ENCODE assay signal across 1 cellular context in genomic region chr18:49640741-49641140, GRCh38.
TF ChIP-seq lines count a peak whose summit lies in the region.

No MANE protein-coding gene starts in this region.

TF ChIP-seq in liver, 16 proteins besides CTCF, POLR2A, EP300 and RAD21 (continued from another document):
- TF ChIP-seq REST (IDR thresholded peaks at IDR 0.05) (no peak), SP1 (IDR thresholded peaks at IDR 0.05) (no peak), FOXA2 (IDR thresholded peaks at IDR 0.05) (no peak), ATF3 (IDR thresholded peaks at IDR 0.05) (no peak), TAF1 (conservative IDR thresholded peaks at IDR 0.05) (no peak), YY1 (IDR thresholded peaks at IDR 0.05) (no peak), NR2F2 (IDR thresholded peaks at IDR 0.05) (no peak), FOXA1 (IDR thresholded peaks at IDR 0.05) (no peak), HNF4A (conservative IDR thresholded peaks at IDR 0.05) (no peak), RXRA (IDR thresholded peaks at IDR 0.05) (no peak), JUND (IDR thresholded peaks at IDR 0.05) (no peak), EGR1 (IDR thresholded peaks at IDR 0.05; ENCODE audit: low read depth in 2 of 2) (no peak), GABPA (IDR thresholded peaks at IDR 0.05 in 1 of 2, conservative IDR thresholded peaks at IDR 0.05 in 1 of 2) (no peak), HNF4G (IDR thresholded peaks at IDR 0.05) (no peak)
